In the genomic region with DNA sequence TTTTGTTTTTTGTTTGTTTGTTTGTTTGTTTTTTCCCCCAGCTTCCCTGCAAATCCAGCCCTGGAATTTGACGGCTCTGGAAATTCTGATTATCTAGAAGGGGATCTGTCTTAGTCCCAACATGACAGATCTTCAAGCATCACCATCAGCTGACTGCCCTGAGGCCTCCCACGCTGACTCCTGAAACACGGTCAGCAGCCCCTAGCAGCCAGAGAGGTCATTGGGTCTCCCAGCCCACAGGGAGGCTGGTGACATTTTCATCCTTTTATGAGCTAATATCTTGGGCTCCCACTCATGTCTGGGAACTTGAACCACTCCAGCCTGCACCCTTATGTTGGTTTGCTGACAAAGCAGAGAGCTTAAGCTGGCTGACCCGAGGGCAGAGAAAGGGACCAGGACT, we compare ENCODE assay signal across 18 cellular contexts.
DNase-seq lines count a peak whose midpoint lies in the region; TF ChIP-seq lines count a peak whose summit lies in the region.
"Had no signal": no experiment of that assay in that cellular context is flagged by ENCODE, and none has a peak within 500 bp of the region (broad histone marks: within the 10 kb centered on the region; RNA-seq: fewer than 3 reads in every experiment).

No MANE protein-coding gene starts in this region.

- H3K4me1 ChIP-seq in HEK293 (ENCODE audit: control insufficient read depth, insufficient read depth, low read length) (no peaks in the 10 kb centered on the region), trophoblast cell (ENCODE audit: control insufficient read depth in 1 of 2, insufficient read depth in 2 of 2, low read length in 2 of 2) (peaks cover 23 to 24% of the 10 kb centered on the region in 2 experiments), vagina (peaks cover 4% of the 10 kb centered on the region)
- H3K4me1 ChIP-seq: BE2C, Caco-2, HAP-1 had no signal

- peaks cover 39% of the 10 kb centered on the region for H3K79me1 ChIP-seq in trophoblast cell (ENCODE audit: low read length)

- TF ChIP-seq POLR2A in vagina (IDR thresholded peaks at IDR 0.05): no peak

- peak overlapping the region; percentile 61 for H3K4ac ChIP-seq in trophoblast cell (ENCODE audit: low read depth, low read length)

- no peak overlapping the region for H3K23ac ChIP-seq in trophoblast cell (ENCODE audit: low read length)

- CTCF ChIA-PET in HEK293 (lab: Yijun Ruan, JAX): interaction anchor here (0.7 kb wide), 1 partner anchor 314 kb away, joined by 3 read pairs; no protein-coding TSS in a partner anchor

- H2BK5ac ChIP-seq in trophoblast cell (ENCODE audit: low read depth, low read length, poor library complexity): peak overlapping the region; percentile 96

- no peak overlapping the region for H3K9ac ChIP-seq in trophoblast cell (ENCODE audit: low read length)
- H3K9ac ChIP-seq: GM23248 had no signal

- DNase-seq in left kidney (ENCODE audit: low read depth, low spot score) (peak; percentile 36), trophoblast cell (peak; percentile 65 to 68), vagina (ENCODE audit: extremely low spot score in 2 of 2) (no peak), posterior cingulate gyrus (no peak), HT-29 (ENCODE audit: low spot score) (no peak), AG08395 (ENCODE audit: low spot score) (no peak)
- DNase-seq: BE2C; C1 segment of cervical spinal cord; Caco-2; CD4-positive, alpha-beta T cell; DMS79; GF-D8; GM23248; IMR-90 had no signal

- peak overlapping the region; percentile 83 for H4K8ac ChIP-seq in trophoblast cell (ENCODE audit: low read depth, low read length)

- H3K27ac ChIP-seq in HEK293 (ENCODE audit: extremely low read depth, low read depth, low read length) (no peak overlapping the region), trophoblast cell (ENCODE audit: low read depth, low read length) (peak overlapping the region; percentile 72), vagina (peak overlapping the region; percentile 59)
- H3K27ac ChIP-seq: GM23248, HL-60 had no signal

- H2BK120ac ChIP-seq in trophoblast cell (ENCODE audit: insufficient read depth, low read length, poor library complexity): peak overlapping the region; percentile 87

- no peak overlapping the region for H3K4me2 ChIP-seq in trophoblast cell (ENCODE audit: low read length)

- peak overlapping the region; percentile 93 for H2AK5ac ChIP-seq in trophoblast cell (ENCODE audit: low read length)

- peak overlapping the region; percentile 90 for H3K14ac ChIP-seq in trophoblast cell (ENCODE audit: low read length)

- no CpG with 5 or more reads among the region's 4 CpGs for WGBS in trophoblast cell (ENCODE audit: extremely low coverage, insufficient coverage, insufficient read length)

- peak overlapping the region; percentile 77 for H3K18ac ChIP-seq in trophoblast cell (ENCODE audit: low read length)

- no peak overlapping the region for H3K4me3 ChIP-seq in HEK293 (ENCODE audit: low read depth, low read length)
- H3K4me3 ChIP-seq in trophoblast cell (ENCODE audit: low read depth, low read length): no peak overlapping the region
- no peak overlapping the region for H3K4me3 ChIP-seq in vagina
- H3K4me3 ChIP-seq: GM23248, HAP-1, K562 had no signal

- H3K27me3 ChIP-seq in trophoblast cell (ENCODE audit: insufficient read depth, low read length): no peaks in the 10 kb centered on the region
- H3K27me3 ChIP-seq in vagina: no peaks in the 10 kb centered on the region
- H3K27me3 ChIP-seq: BE2C had no signal

- peak overlapping the region; percentile 37 for H2AFZ ChIP-seq in trophoblast cell (ENCODE audit: insufficient read depth, low read length, poor library complexity)
- H2AFZ ChIP-seq: GM23248 had no signal

- peak overlapping the region; percentile 85 for H4K91ac ChIP-seq in trophoblast cell (ENCODE audit: low read depth, low read length)

- TF ChIP-seq CTCF in HEK293 (tag by site-specific recombination; IDR thresholded peaks at IDR 0.05) (no peak), vagina (IDR thresholded peaks at IDR 0.05) (no peak)

- no peaks in the 10 kb centered on the region for H3K9me3 ChIP-seq in HEK293 (ENCODE audit: control insufficient read depth, insufficient read depth, low read depth, low read length)
- peaks cover 1% of the 10 kb centered on the region for H3K9me3 ChIP-seq in trophoblast cell (ENCODE audit: insufficient read depth, low read depth, low read length)
- no peaks in the 10 kb centered on the region for H3K9me3 ChIP-seq in vagina
- H3K9me3 ChIP-seq: BE2C, Caco-2, HAP-1 had no signal

- H2BK12ac ChIP-seq in trophoblast cell (ENCODE audit: low read length): peak overlapping the region; percentile 58

- H3K36me3 ChIP-seq in HEK293 (ENCODE audit: control insufficient read depth in 2 of 2, insufficient read depth in 1 of 2, low read length in 2 of 2): no peaks in the 10 kb centered on the region
- no peaks in the 10 kb centered on the region for H3K36me3 ChIP-seq in trophoblast cell (ENCODE audit: control insufficient read depth in 1 of 2, insufficient read depth in 2 of 2, low read length in 2 of 2)
- H3K36me3 ChIP-seq in vagina: no peaks in the 10 kb centered on the region
- H3K36me3 ChIP-seq: BE2C, HAP-1 had no signal

- H3K79me2 ChIP-seq in trophoblast cell (ENCODE audit: control insufficient read depth, insufficient read depth, low read length, poor library complexity): peaks cover 2% of the 10 kb centered on the region

- no peak overlapping the region for H4K12ac ChIP-seq in trophoblast cell (ENCODE audit: low read depth, low read length)

- intact Hi-C loops in vagina (cut with DNase I) (no loop called here), posterior cingulate gyrus (cut with DNase I) (no loop called here)

- POLR2A ChIA-PET in HEK293 (lab: Yijun Ruan, JAX): no interaction called here

TF ChIP-seq in HEK293, 187 proteins besides CTCF, POLR2A, EP300 and RAD21:
- TF ChIP-seq ZNF394 (tag by site-specific recombination; IDR thresholded peaks at IDR 0.05; ENCODE audit: borderline replicate concordance) (no peak), EGR2 (tag by site-specific recombination; IDR thresholded peaks at IDR 0.05; ENCODE audit: low read depth) (peak; percentile 38; the same call in 1 of the 2 replicates), ZNF423 (tag by site-specific recombination; IDR thresholded peaks at IDR 0.05) (no peak)

Comparison
In these comparisons a context has a peak if more than half of its experiments do, and no peak if none do; other contexts are left out.
1. DNase-seq: peak in left kidney (single experiment) and trophoblast cell (2 of 2); none in vagina (0 of 2), posterior cingulate gyrus (0 of 10), HT-29 (single experiment) and AG08395 (single experiment).